In genomic region chr3:157094301-157094700, GRCh38 we compare ENCODE assay signal across 20 cellular contexts.
DNase-seq lines count a peak whose midpoint lies in the region; ATAC-seq, FAIRE-seq and TF ChIP-seq lines count a peak whose summit lies in the region.
"Had no signal": no experiment of that assay in that cellular context is flagged by ENCODE, and none has a peak within 500 bp of the region (broad histone marks: within the 10 kb centered on the region; RNA-seq: fewer than 3 reads in every experiment).

No MANE protein-coding gene starts in this region.

- intact Hi-C loops in cardiac septum (cut with DNase I): no loop called here
- intact Hi-C loops in K562 (cut with micrococcal nuclease): no loop called here

- no peaks in the 10 kb centered on the region for H3K9me3 Mint-ChIP-seq in T-cell
- H3K9me3 Mint-ChIP-seq: CD4-positive, alpha-beta T cell had no signal

- H3K36me3 ChIP-seq in right atrium auricular region (no peaks in the 10 kb centered on the region), KMS-11 (ENCODE audit: insufficient read depth) (no peaks in the 10 kb centered on the region), K562 (ENCODE audit: control insufficient read depth, insufficient read depth, low read length) (no peaks in the 10 kb centered on the region)

- peaks cover 18 to 23% (median 20%) of the 10 kb centered on the region in 3 donors for H3K4me1 Mint-ChIP-seq in T-cell

- H4K20me1 ChIP-seq in KMS-11 (ENCODE audit: insufficient read depth) (no peaks in the 10 kb centered on the region), K562 (replicated peaks; ENCODE audit: control insufficient read depth, insufficient read depth, low read length) (no peaks in the 10 kb centered on the region)

- H3K4me2 ChIP-seq in KMS-11: peak overlapping the region; percentile 90
- H3K4me2 ChIP-seq in K562 (ENCODE audit: insufficient read depth, low read length): no peak overlapping the region

- H3K27me3 ChIP-seq in right atrium auricular region (no peaks in the 10 kb centered on the region), KMS-11 (ENCODE audit: insufficient read depth, low read depth) (no peaks in the 10 kb centered on the region), K562 (ENCODE audit: control insufficient read depth in 2 of 2, insufficient read depth in 2 of 2, low read length in 2 of 2) (no peaks in the 10 kb centered on the region; a peak in 1 of 5 replicates)

- no peak for TF ChIP-seq POLR2A in K562 (conservative IDR thresholded peaks at IDR 0.05)

- H3K9ac ChIP-seq in KMS-11 (peak overlapping the region; percentile 82; the same call in 1 of the 2 replicates), K562 (ENCODE audit: insufficient read depth in 1 of 2, low read depth in 2 of 2, low read length in 2 of 2) (no peak overlapping the region; a peak in 1 of 4 replicates)

- no peaks in the 10 kb centered on the region for H3K79me2 ChIP-seq in KMS-11 (ENCODE audit: insufficient read depth, low read depth)
- H3K79me2 ChIP-seq in K562 (ENCODE audit: control insufficient read depth, insufficient read depth, low read length): no peaks in the 10 kb centered on the region

- H3K4me1 ChIP-seq in right atrium auricular region (peaks cover 0 to 49% of the 10 kb centered on the region in 2 donors), KMS-11 (ENCODE audit: low read depth, poor library complexity, severe bottlenecking) (peaks cover 98% of the 10 kb centered on the region), K562 (replicated peaks in 1 of 2; ENCODE audit: control insufficient read depth in 2 of 2, insufficient read depth in 2 of 2, low read length in 2 of 2) (peaks cover 14 to 43% of the 10 kb centered on the region in 2 experiments)

- H3K27me3 Mint-ChIP-seq in T-cell: peaks cover 0 to 5% of the 10 kb centered on the region in 2 donors
- H3K27me3 Mint-ChIP-seq: CD4-positive, alpha-beta T cell had no signal

- peak overlapping the region; percentile 99 to 100 for H3K27ac ChIP-seq in right atrium auricular region
- H3K27ac ChIP-seq in KMS-11: peak overlapping the region; percentile 96; the same call in 1 of the 2 replicates
- no peak overlapping the region for H3K27ac ChIP-seq in K562 (ENCODE audit: extremely low read depth, low read depth, low read length)

- H3K9me1 ChIP-seq in K562 (ENCODE audit: control insufficient read depth, insufficient read depth, low read length): no peaks in the 10 kb centered on the region

- no peak for DNase-seq in right atrium auricular region (ENCODE audit: low spot score)
- DNase-seq in cardiac septum (ENCODE audit: low spot score): no peak
- DNase-seq in K562 (ENCODE audit: extremely low read depth in 1 of 4, low spot score in 3 of 4): no peak
- peak; percentile 42 for DNase-seq in kidney tubule cell (ENCODE audit: low spot score)
- DNase-seq in T-cell: no peak
- DNase-seq in NCI-H1436 (lab: John Stamatoyannopoulos, UW): no peak
- DNase-seq: CD4-positive, alpha-beta T cell; DND-41; H7; KG1; NCI-H1105 treated with DMSO at 0.1 percent for 48 hours; NCI-H1694; NCI-H2081; NCI-H2171 treated with DMSO at 0.1 percent for 48 hours; NCI-H446; NCI-H526; SHP77 treated with DMSO at 0.1 percent for 48 hours had no signal

- TF ChIP-seq CTCF in right atrium auricular region (IDR thresholded peaks at IDR 0.05) (no peak), KMS-11 (conservative IDR thresholded peaks at IDR 0.05; ENCODE audit: low read depth, low read length) (no peak), K562 (IDR thresholded peaks at IDR 0.05 in 2 of 3, conservative IDR thresholded peaks at IDR 0.05 in 1 of 3; ENCODE audit: insufficient read depth in 2 of 3, low read depth in 1 of 3, low read length in 3 of 3) (no peak)

- H2AFZ ChIP-seq in KMS-11 (ENCODE audit: low read depth): no peak overlapping the region
- H2AFZ ChIP-seq in K562 (ENCODE audit: low read depth, low read length): peak overlapping the region; percentile 60

- no peaks in the 10 kb centered on the region for H3K9me3 ChIP-seq in right atrium auricular region
- H3K9me3 ChIP-seq in K562 (replicated peaks; ENCODE audit: control insufficient read depth, insufficient read depth, low read depth, low read length): no peaks in the 10 kb centered on the region

- TF ChIP-seq EP300 in K562 (IDR thresholded peaks at IDR 0.05; ENCODE audit: low read length): no peak

- BruUV-seq in K562 (replicated peaks; lab: Mats Ljungman, UMichigan): no TSS peak

- FAIRE-seq in K562 (lab: Jason Lieb, UNC): no peak
- FAIRE-seq: GM12891 had no signal

- TF ChIP-seq RAD21 in K562 (CRISPR knock-in tag; conservative IDR thresholded peaks at IDR 0.05 in 1 of 2, IDR thresholded peaks at IDR 0.05 in 1 of 2): no peak

- H3K4me3 ChIP-seq in right atrium auricular region (no peak overlapping the region), KMS-11 (IDR thresholded peaks at IDR 0.05; ENCODE audit: insufficient read depth, low read depth, low read length) (no peak overlapping the region), K562 (no peak overlapping the region)

- no peak overlapping the region for H3K27ac Mint-ChIP-seq in T-cell
- H3K27ac Mint-ChIP-seq: CD4-positive, alpha-beta T cell had no signal

- POLR2A ChIA-PET in K562 (lab: Yijun Ruan, JAX): interaction anchor here (10.7 kb wide), 1 partner anchor 13 kb away, joined by 96 read pairs; no protein-coding TSS in a partner anchor
- POLR2A ChIA-PET in T-cell (lab: Charles Lee): no interaction called here

- CTCF ChIA-PET in K562 (lab: Yijun Ruan, JAX; ENCODE audit: low intra/inter-chr PET ratio) (no interaction called here), T-cell (lab: Charles Lee) (interaction anchor here (0.9 to 1.3 kb wide), 5 partner anchors 25 to 414 kb away, joined by 3 read pairs; no protein-coding TSS in a partner anchor)

- ATAC-seq in K562: no peak
- ATAC-seq in T-cell (replicated peaks in 1 of 4): no peak
- ATAC-seq in HG02852 (IDR thresholded peaks at IDR 0.05; ENCODE audit: unreplicated experiment): no peak

- H3K36me3 Mint-ChIP-seq in T-cell: no peaks in the 10 kb centered on the region

- 82% methylated on average over 2 of the region's 2 CpGs for WGBS in K562 (ENCODE audit: insufficient coverage, low coverage, missing lambda C conversion rate)

- H3K4me3 Mint-ChIP-seq in T-cell: no peak overlapping the region
- H3K4me3 Mint-ChIP-seq: CD4-positive, alpha-beta T cell had no signal

- in situ Hi-C loops in K562 (cut with MboI): no loop called here

TF ChIP-seq in K562, 482 proteins besides CTCF, POLR2A, EP300 and RAD21:
- TF ChIP-seq SREBF2 (CRISPR knock-in tag; IDR thresholded peaks at IDR 0.05): no peak
- no peak for TF ChIP-seq PHF8 (IDR thresholded peaks at IDR 0.05; ENCODE audit: borderline replicate concordance, low read length)
- TF ChIP-seq CHCHD3 (CRISPR knock-in tag; IDR thresholded peaks at IDR 0.05): no peak
- no peak for TF ChIP-seq HNRNPH1 (optimal IDR thresholded peaks at IDR 0.05; ENCODE audit: low read depth, low read length)
- TF ChIP-seq ZNF668 (CRISPR knock-in tag; IDR thresholded peaks at IDR 0.05): no peak
- no peak for TF ChIP-seq RFX1 (IDR thresholded peaks at IDR 0.05)
- no peak for TF ChIP-seq SIN3A (IDR thresholded peaks at IDR 0.05; ENCODE audit: borderline replicate concordance in 2 of 2, control insufficient read depth in 1 of 2, low read depth in 2 of 2, low read length in 2 of 2)
- no peak for TF ChIP-seq ARHGAP35 (IDR thresholded peaks at IDR 0.05; ENCODE audit: partially characterized antibody)
- no peak for TF ChIP-seq NFE2 (IDR thresholded peaks at IDR 0.05; ENCODE audit: low read depth)
- no peak for TF ChIP-seq ZNF133 (CRISPR knock-in tag; IDR thresholded peaks at IDR 0.05)
- no peak for TF ChIP-seq FOXK2 (conservative IDR thresholded peaks at IDR 0.05 in 1 of 2, IDR thresholded peaks at IDR 0.05 in 1 of 2; ENCODE audit: low read depth in 2 of 2)
- TF ChIP-seq SMARCB1 (IDR thresholded peaks at IDR 0.05; ENCODE audit: insufficient read length, low read depth): no peak
- no peak for TF ChIP-seq IRF2 (CRISPR knock-in tag; IDR thresholded peaks at IDR 0.05)
- no peak for TF ChIP-seq XRCC5 (IDR thresholded peaks at IDR 0.05; ENCODE audit: low read depth, low read length)
- no peak for TF ChIP-seq ZNF780A (CRISPR knock-in tag; IDR thresholded peaks at IDR 0.05)
- TF ChIP-seq CREM (IDR thresholded peaks at IDR 0.05; ENCODE audit: low read depth): no peak
- TF ChIP-seq NR4A1 (CRISPR knock-in tag; IDR thresholded peaks at IDR 0.05): no peak
- TF ChIP-seq NR4A1 (tag; IDR thresholded peaks at IDR 0.05): no peak
- no peak for TF ChIP-seq ZBTB43 (CRISPR knock-in tag; IDR thresholded peaks at IDR 0.05)
TF ChIP-seq in K562: peak in this region for 0.
